In the genomic region with DNA sequence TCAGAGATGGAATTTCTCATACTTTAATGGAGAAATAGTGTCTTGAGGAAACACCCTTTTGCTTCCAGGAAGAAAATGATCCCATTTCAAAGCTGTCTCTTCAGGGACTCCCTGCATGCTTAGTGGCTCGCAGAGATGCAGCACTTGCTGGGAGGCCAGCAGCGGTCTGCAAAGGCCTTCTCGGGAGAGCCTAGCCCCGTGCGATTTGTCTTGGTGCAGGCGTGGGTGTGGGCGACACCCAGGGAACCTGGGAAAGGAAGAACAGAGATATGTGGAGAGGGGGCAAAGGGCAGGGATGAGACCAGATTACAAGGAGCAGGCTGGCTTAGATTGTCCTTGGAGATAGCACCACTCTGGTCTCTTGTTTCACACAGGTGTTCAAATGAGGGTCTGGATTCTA, we compare ENCODE assay signal across 31 cellular contexts.
DNase-seq lines count a peak whose midpoint lies in the region; ATAC-seq, FAIRE-seq and TF ChIP-seq lines count a peak whose summit lies in the region.
"Had no signal": no experiment of that assay in that cellular context is flagged by ENCODE, and none has a peak within 500 bp of the region (broad histone marks: within the 10 kb centered on the region; RNA-seq: fewer than 3 reads in every experiment).

No MANE protein-coding gene starts in this region.

- H3K27ac ChIP-seq in gastroesophageal sphincter = peak overlapping the region in 2 of 4 donors; percentile 31 to 66
- H3K27ac ChIP-seq: adrenal gland, epithelial cell of prostate, spleen, thoracic aorta, vagina had no signal

- H3K27ac Mint-ChIP-seq in Caco-2 (ENCODE audit: unreplicated experiment) = no peak overlapping the region
- no peak overlapping the region for H3K27ac Mint-ChIP-seq in nephron
- no peak overlapping the region for H3K27ac Mint-ChIP-seq in immature natural killer cell
- no peak overlapping the region for H3K27ac Mint-ChIP-seq in activated naive CD4-positive, alpha-beta T cell treated with anti-CD3 and anti-CD28 coated beads, Interleukin-2, amount 50 U/mL, for 72 hours
- H3K27ac Mint-ChIP-seq: activated CD4-positive, alpha-beta T cell treated with anti-CD3 and anti-CD28 coated beads for 36 hours; activated CD8-positive, alpha-beta T cell treated with anti-CD3 and anti-CD28 coated beads for 36 hours; activated T-helper 1 cell treated with anti-CD3 and anti-CD28 coated beads, Interleukin-12 subunit alpha, Interleukin-12 subunit beta, Interleukin-2, Interleukin-4 antibody, amounts not matched to agents 30 ng/mL and 10 ng/mL and 1 ng/mL, durations not matched to agents 14 hours and 24 hours and 36 hours had no signal

- peak overlapping the region; percentile 32 for H3K4me3 Mint-ChIP-seq in Caco-2 (ENCODE audit: unreplicated experiment)
- peak overlapping the region in 2 of 3 experiments; percentile 9 to 18 for H3K4me3 Mint-ChIP-seq in nephron
- no peak overlapping the region for H3K4me3 Mint-ChIP-seq in immature natural killer cell
- H3K4me3 Mint-ChIP-seq: activated CD4-positive, alpha-beta T cell treated with anti-CD3 and anti-CD28 coated beads for 36 hours; activated CD8-positive, alpha-beta T cell treated with anti-CD3 and anti-CD28 coated beads for 36 hours; activated T-helper 1 cell treated with anti-CD3 and anti-CD28 coated beads, Interleukin-12 subunit alpha, Interleukin-12 subunit beta, Interleukin-2, Interleukin-4 antibody, amounts not matched to agents 30 ng/mL and 10 ng/mL and 1 ng/mL, durations not matched to agents 14 hours and 24 hours and 36 hours had no signal

- no peak for TF ChIP-seq EP300 in gastroesophageal sphincter (IDR thresholded peaks at IDR 0.05)

- peak; percentile 8 for ATAC-seq in gastroesophageal sphincter
- no peak for ATAC-seq in activated naive CD4-positive, alpha-beta T cell treated with anti-CD3 and anti-CD28 coated beads, Interleukin-2, amount 50 U/mL, for 72 hours
- ATAC-seq: activated CD4-positive, alpha-beta T cell treated with anti-CD3 and anti-CD28 coated beads for 36 hours; activated CD8-positive, alpha-beta T cell treated with anti-CD3 and anti-CD28 coated beads for 36 hours; Right ventricle myocardium inferior; stimulated activated naive CD8-positive, alpha-beta T cell treated with anti-CD3 and anti-CD28 coated beads, Interleukin-15, Interleukin-2, amounts not matched to agents 100 U/mL and 50 U/mL, for 24 hours had no signal

- no peak for FAIRE-seq in GM19239 (lab: Jason Lieb, UNC)
- FAIRE-seq: HepG2 had no signal

- H3K27me3 ChIP-seq in Caco-2 (replicated peaks; ENCODE audit: control insufficient read depth, insufficient read depth, low read length) (no peaks in the 10 kb centered on the region; the same call in 1 of the 2 replicates), adipocyte (replicated peaks; ENCODE audit: control insufficient read depth, insufficient read depth, low read length) (peaks cover 88% of the 10 kb centered on the region), gastroesophageal sphincter (peaks cover 44% of the 10 kb centered on the region)
- H3K27me3 ChIP-seq: vagina had no signal

- H3K4me1 Mint-ChIP-seq in Caco-2 (ENCODE audit: low read depth, unreplicated experiment) (no peaks in the 10 kb centered on the region), nephron (no peaks in the 10 kb centered on the region), immature natural killer cell (peaks cover 0 to 2% of the 10 kb centered on the region in 2 donors)
- H3K4me1 Mint-ChIP-seq: activated CD4-positive, alpha-beta T cell treated with anti-CD3 and anti-CD28 coated beads for 36 hours; CD14-positive monocyte had no signal

- H3K9me3 ChIP-seq in Caco-2 (peaks cover 3% of the 10 kb centered on the region; the same call in 1 of the 2 replicates), adipocyte (ENCODE audit: control insufficient read depth, low read length) (peaks cover 6% of the 10 kb centered on the region), gastroesophageal sphincter (no peaks in the 10 kb centered on the region)
- H3K9me3 ChIP-seq: adrenal gland, thoracic aorta, vagina had no signal

- peaks cover 36% of the 10 kb centered on the region for H3K27me3 Mint-ChIP-seq in Caco-2 (ENCODE audit: insufficient read depth, unreplicated experiment)
- H3K27me3 Mint-ChIP-seq in nephron (ENCODE audit: low read depth) = peaks cover 45% of the 10 kb centered on the region
- H3K27me3 Mint-ChIP-seq in immature natural killer cell (ENCODE audit: low read depth in 3 of 3) = peaks cover 9 to 35% (median 21%) of the 10 kb centered on the region in 3 donors

- H3K36me3 Mint-ChIP-seq in Caco-2 (ENCODE audit: insufficient read depth, unreplicated experiment) (no peaks in the 10 kb centered on the region), nephron (ENCODE audit: low read depth) (no peaks in the 10 kb centered on the region), immature natural killer cell (no peaks in the 10 kb centered on the region)
- H3K36me3 Mint-ChIP-seq in activated naive CD4-positive, alpha-beta T cell treated with anti-CD3 and anti-CD28 coated beads, Interleukin-2, amount 50 U/mL, for 72 hours = peaks cover 18 to 21% of the 10 kb centered on the region in 2 donors
- H3K36me3 Mint-ChIP-seq: CD14-positive monocyte had no signal

- intact Hi-C loops in Caco-2 (cut with micrococcal nuclease; ENCODE audit: unreplicated experiment) = no loop called here

- CTCF ChIA-PET in Caco-2 (lab: Charles Lee) = no interaction called here

- TF ChIP-seq POLR2A in gastroesophageal sphincter (IDR thresholded peaks at IDR 0.05) = no peak

- H3K36me3 ChIP-seq in Caco-2 (ENCODE audit: control insufficient read depth, insufficient read depth, low read length) = no peaks in the 10 kb centered on the region
- H3K36me3 ChIP-seq in adipocyte (ENCODE audit: control insufficient read depth, insufficient read depth, low read length, severe bottlenecking) = no peaks in the 10 kb centered on the region
- no peaks in the 10 kb centered on the region for H3K36me3 ChIP-seq in gastroesophageal sphincter
- H3K36me3 ChIP-seq: adrenal gland, spleen, thoracic aorta, vagina had no signal

- no peaks in the 10 kb centered on the region for H3K9me3 Mint-ChIP-seq in Caco-2 (ENCODE audit: unreplicated experiment)
- peaks cover 6% of the 10 kb centered on the region for H3K9me3 Mint-ChIP-seq in nephron
- peaks cover 0 to 30% (median 9%) of the 10 kb centered on the region in 6 donors for H3K9me3 Mint-ChIP-seq in immature natural killer cell
- peaks cover 0 to 4% of the 10 kb centered on the region in 2 donors for H3K9me3 Mint-ChIP-seq in activated naive CD4-positive, alpha-beta T cell treated with anti-CD3 and anti-CD28 coated beads, Interleukin-2, amount 50 U/mL, for 72 hours

- BruUV-seq in Caco-2 (replicated peaks; lab: Mats Ljungman, UMichigan) = no TSS peak

- H3K4me3 ChIP-seq in Caco-2 (ENCODE audit: low read depth, low read length) (no peak overlapping the region), adipocyte (ENCODE audit: low read length) (peak overlapping the region; percentile 43), gastroesophageal sphincter (peak overlapping the region in 1 of 2 donors; percentile 55)
- H3K4me3 ChIP-seq: vagina had no signal

- WGBS in gastroesophageal sphincter (ENCODE audit: low coverage in 1 of 2), 2 donors = 68% methylated on average over 6 of the region's 7 CpGs; no CpG with 5 or more reads in 1 of the 2 donors

- H3K4me1 ChIP-seq in Caco-2 (no peaks in the 10 kb centered on the region), adipocyte (ENCODE audit: control insufficient read depth, insufficient read depth, low read length) (no peaks in the 10 kb centered on the region), gastroesophageal sphincter (peaks cover 0 to 7% (median 0%) of the 10 kb centered on the region in 3 donors)
- H3K4me1 ChIP-seq: adrenal gland, vagina had no signal

- DNase-seq in Caco-2 = no peak
- DNase-seq in adipocyte (ENCODE audit: low read depth) = no peak
- no peak for DNase-seq in immature natural killer cell
- DNase-seq in dermis blood vessel endothelial cell = no peak
- no peak for DNase-seq in activated naive CD4-positive, alpha-beta T cell treated with anti-CD3 and anti-CD28 coated beads, Interleukin-2, amount 50 U/mL, for 72 hours (ENCODE audit: low spot score in 2 of 2)
- DNase-seq in GM19239 (ENCODE audit: insufficient read length, low spot score) = no peak
- DNase-seq: activated CD4-positive, alpha-beta T cell treated with anti-CD3 and anti-CD28 coated beads for 36 hours; activated CD8-positive, alpha-beta memory T cell treated with anti-CD3 and anti-CD28 coated beads, Interleukin-2, amount 50 U/mL, for 48 hours; activated CD8-positive, alpha-beta T cell treated with anti-CD3 and anti-CD28 coated beads for 36 hours; activated naive CD4-positive, alpha-beta T cell treated with Interleukin-2 at 50 U/mL for 16 hours; adrenal gland; DMS79 treated with DMSO at 0.1 percent for 48 hours; effector CD4-positive, alpha-beta T cell; GOT3; mammary epithelial cell; NCI-H1417; NCI-H2081; NCI-H226; spleen; stimulated activated CD4-positive, alpha-beta T cell treated with anti-CD3 and anti-CD28 coated beads, Interleukin-2, amount 100 ng/mL, for 24 hours; stimulated activated naive CD8-positive, alpha-beta T cell treated with anti-CD3 and anti-CD28 coated beads, Interleukin-15, Interleukin-2, amounts not matched to agents 100 U/mL and 50 U/mL, for 24 hours; T-helper 2 cell had no signal

- POLR2A ChIA-PET in Caco-2 (lab: Charles Lee) = no interaction called here

- no peak for TF ChIP-seq CTCF in Caco-2 (IDR thresholded peaks at IDR 0.05; ENCODE audit: insufficient read depth in 1 of 2, low read depth in 1 of 2, low read length in 1 of 2, severe bottlenecking in 1 of 2, unreplicated experiment in 1 of 2)
- TF ChIP-seq CTCF in gastroesophageal sphincter (IDR thresholded peaks at IDR 0.05) = no peak
- no peak for TF ChIP-seq CTCF in nephron (IDR thresholded peaks at IDR 0.05; ENCODE audit: unreplicated experiment in 3 of 3)

- no peak overlapping the region for H3K9ac ChIP-seq in adipocyte (ENCODE audit: low read length)

Comparison
In these comparisons a context has a peak if more than half of its experiments do, and no peak if none do; other contexts are left out.
1. H3K4me3 Mint-ChIP-seq: peak in Caco-2 (single experiment) and nephron (2 of 3); none in immature natural killer cell (0 of 5).